Comparison of ENCODE assay signal across 1 cellular context in the genomic region with DNA sequence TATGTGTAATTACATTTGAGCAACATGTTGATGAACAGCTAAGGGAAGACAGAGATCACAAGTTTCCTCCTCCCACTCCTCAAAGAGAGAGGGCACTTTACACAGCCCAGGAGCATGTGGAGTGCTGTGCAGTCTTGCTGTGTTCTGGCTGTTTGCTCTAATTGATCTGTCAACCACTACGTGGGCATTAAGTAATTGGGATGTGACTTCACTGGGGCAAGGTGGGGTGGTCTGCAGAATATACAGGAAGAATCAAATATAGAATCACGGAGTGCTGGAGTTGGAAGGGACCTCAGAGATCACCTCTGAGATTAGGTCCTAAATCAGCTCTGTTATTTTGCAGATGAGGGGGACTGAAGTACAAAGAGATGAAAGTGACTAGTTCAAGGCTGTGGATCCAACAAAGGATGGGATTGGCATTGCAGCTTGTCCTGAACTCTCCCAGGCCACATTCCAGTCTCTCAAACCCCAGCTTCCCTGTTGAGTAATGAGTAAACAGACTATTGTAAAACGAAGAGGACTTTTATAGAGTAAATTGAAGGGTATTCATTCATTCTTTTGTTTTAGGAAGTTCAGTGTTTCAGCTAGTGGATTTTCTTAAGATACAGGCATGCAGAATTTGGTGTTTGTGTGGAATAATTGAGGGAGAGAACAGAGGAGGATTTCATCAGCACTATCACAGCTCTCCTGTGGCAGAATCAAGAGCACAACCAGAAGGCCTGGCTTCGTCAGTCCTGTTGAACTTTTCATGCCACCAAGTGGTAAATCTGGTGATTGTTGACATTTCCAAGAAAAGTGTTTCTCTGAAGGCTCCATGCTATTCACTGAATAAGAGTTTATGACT.
TF ChIP-seq lines count a peak whose summit lies in the region.

No MANE protein-coding gene starts in this region.

TF ChIP-seq in IMR-90, 13 proteins besides CTCF, POLR2A, EP300 and RAD21 (continued from another document):
- TF ChIP-seq MAFK (IDR thresholded peaks at IDR 0.05; ENCODE audit: low read depth, low read length), result no peak
- TF ChIP-seq, protein P1, sequence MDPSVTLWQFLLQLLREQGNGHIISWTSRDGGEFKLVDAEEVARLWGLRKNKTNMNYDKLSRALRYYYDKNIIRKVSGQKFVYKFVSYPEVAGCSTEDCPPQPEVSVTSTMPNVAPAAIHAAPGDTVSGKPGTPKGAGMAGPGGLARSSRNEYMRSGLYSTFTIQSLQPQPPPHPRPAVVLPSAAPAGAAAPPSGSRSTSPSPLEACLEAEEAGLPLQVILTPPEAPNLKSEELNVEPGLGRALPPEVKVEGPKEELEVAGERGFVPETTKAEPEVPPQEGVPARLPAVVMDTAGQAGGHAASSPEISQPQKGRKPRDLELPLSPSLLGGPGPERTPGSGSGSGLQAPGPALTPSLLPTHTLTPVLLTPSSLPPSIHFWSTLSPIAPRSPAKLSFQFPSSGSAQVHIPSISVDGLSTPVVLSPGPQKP (IDR thresholded peaks at IDR 0.05; ENCODE audit: borderline replicate concordance, low read depth, low read length), result no peak
- TF ChIP-seq MXI1 (IDR thresholded peaks at IDR 0.05; ENCODE audit: borderline replicate concordance, low read depth, low read length), result no peak
- no peak for TF ChIP-seq CEBPB (IDR thresholded peaks at IDR 0.05; ENCODE audit: low read depth, low read length)
- TF ChIP-seq, protein P2, sequence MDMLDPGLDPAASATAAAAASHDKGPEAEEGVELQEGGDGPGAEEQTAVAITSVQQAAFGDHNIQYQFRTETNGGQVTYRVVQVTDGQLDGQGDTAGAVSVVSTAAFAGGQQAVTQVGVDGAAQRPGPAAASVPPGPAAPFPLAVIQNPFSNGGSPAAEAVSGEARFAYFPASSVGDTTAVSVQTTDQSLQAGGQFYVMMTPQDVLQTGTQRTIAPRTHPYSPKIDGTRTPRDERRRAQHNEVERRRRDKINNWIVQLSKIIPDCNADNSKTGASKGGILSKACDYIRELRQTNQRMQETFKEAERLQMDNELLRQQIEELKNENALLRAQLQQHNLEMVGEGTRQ (IDR thresholded peaks at IDR 0.05; ENCODE audit: low read depth, low read length), result no peak
- no peak for TF ChIP-seq BHLHE40 (IDR thresholded peaks at IDR 0.05; ENCODE audit: low read depth, low read length)
- no peak for TF ChIP-seq NFE2L2 (IDR thresholded peaks at IDR 0.05; ENCODE audit: low read depth, low read length)
- TF ChIP-seq RFX5 (IDR thresholded peaks at IDR 0.05; ENCODE audit: low read depth, low read length), result no peak
